ENCODE assay signal across 20 cellular contexts in genomic region chr14:61861320-61861865, GRCh38. TPM values are rescaled to one million over a fixed set of nuclear protein-coding genes. Genes with fewer than 3 reads are reported as not detected.
"Had no signal": no experiment of that assay in that cellular context is flagged by ENCODE, and none has a peak within 500 bp of the region (broad histone marks: within the 10 kb centered on the region; RNA-seq: fewer than 3 reads in every experiment).

No MANE protein-coding gene starts in this region.

- H3K27ac ChIP-seq: dorsolateral prefrontal cortex, heart left ventricle, neural progenitor cell, ovary, right atrium auricular region, uterus had no signal

- DNase-seq: dorsolateral prefrontal cortex; effector CD8-positive, alpha-beta T cell; foreskin melanocyte; heart left ventricle; hippocampal formation; left colon; left ventricle myocardium superior; mesenchymal stem cell; midbrain; nucleus accumbens; ovary; small intestine; stimulated activated CD4-positive, alpha-beta T cell treated with anti-CD3 and anti-CD28 coated beads, Interleukin-12 subunit alpha, Interleukin-12 subunit beta, amount 100 ng/mL, for 4 hours; stimulated activated CD4-positive, alpha-beta T cell treated with anti-CD3 and anti-CD28 coated beads, Interleukin-2, amount 100 ng/mL, for 48 hours; stimulated activated naive CD4-positive, alpha-beta T cell treated with Interleukin-2 at 50 U/mL for 16 hours; trophoblast cell; uterus had no signal

- H3K9ac ChIP-seq: neural progenitor cell had no signal

- H3K4me3 ChIP-seq: dorsolateral prefrontal cortex, heart left ventricle, lung, neural progenitor cell, ovary, right atrium auricular region, uterus had no signal

- H3K27me3 ChIP-seq: dorsolateral prefrontal cortex, neural progenitor cell, ovary, right atrium auricular region, uterus had no signal

- H3K36me3 ChIP-seq: heart left ventricle, neural progenitor cell, ovary, right atrium auricular region, uterus had no signal

- H3K4me2 ChIP-seq: neural progenitor cell had no signal

- H3K4me1 ChIP-seq: heart left ventricle, neural progenitor cell, right atrium auricular region, uterus had no signal

- H3K9me3 ChIP-seq: ovary, right atrium auricular region, uterus had no signal

RNA-seq across cellular contexts. Expression of gene SYT16, which starts 48.9 kb away (rescaled TPM):
- total RNA-seq: left colon, left ventricle myocardium superior had no signal
